In genomic region chr20:53081916-53082863, GRCh38 we compare ENCODE assay signal across 18 cellular contexts.
DNase-seq lines count a peak whose midpoint lies in the region; TF ChIP-seq lines count a peak whose summit lies in the region.
"Had no signal": no experiment of that assay in that cellular context is flagged by ENCODE, and none has a peak within 500 bp of the region (broad histone marks: within the 10 kb centered on the region; RNA-seq: fewer than 3 reads in every experiment).

No MANE protein-coding gene starts in this region.

- no peaks in the 10 kb centered on the region for H3K36me3 Mint-ChIP-seq in neural progenitor cell
- H3K36me3 Mint-ChIP-seq: IgD-negative memory B cell had no signal

- no peak for TF ChIP-seq CTCF in neural progenitor cell (IDR thresholded peaks at IDR 0.05)

- H3K9me3 Mint-ChIP-seq in neural progenitor cell, result no peaks in the 10 kb centered on the region
- H3K9me3 Mint-ChIP-seq: IgD-negative memory B cell had no signal

- H3K4me3 ChIP-seq in neural progenitor cell, result no peak overlapping the region
- H3K4me3 ChIP-seq: BLaER1, coronary artery, PC-9, prostate gland had no signal

- H3K36me3 ChIP-seq in neural progenitor cell, result no peaks in the 10 kb centered on the region
- H3K36me3 ChIP-seq: BLaER1, prostate gland had no signal

- no peaks in the 10 kb centered on the region for H3K9me3 ChIP-seq in neural progenitor cell (ENCODE audit: low read depth)
- H3K9me3 ChIP-seq: BLaER1, prostate gland had no signal

- no peaks in the 10 kb centered on the region for H3F3A ChIP-seq in neural progenitor cell (ENCODE audit: low read depth)

- H3K79me2 ChIP-seq in neural progenitor cell (ENCODE audit: low read depth), result no peaks in the 10 kb centered on the region

- H3K4me1 Mint-ChIP-seq in neural progenitor cell, result no peaks in the 10 kb centered on the region

- H3K27me3 ChIP-seq in neural progenitor cell, result no peaks in the 10 kb centered on the region
- H3K27me3 ChIP-seq: BLaER1 had no signal

- peaks cover 16% of the 10 kb centered on the region for H3K4me1 ChIP-seq in neural progenitor cell
- H3K4me1 ChIP-seq: BLaER1, prostate gland had no signal

- no peak overlapping the region for H3K4me3 Mint-ChIP-seq in neural progenitor cell
- H3K4me3 Mint-ChIP-seq: IgD-negative memory B cell had no signal

- H3K9ac ChIP-seq in neural progenitor cell, result no peak overlapping the region
- H3K9ac ChIP-seq: BLaER1 had no signal

- DNase-seq in M059J (ENCODE audit: low read depth) (peak; percentile 79), NCI-H774 (lab: John Stamatoyannopoulos, UW) (peak; percentile 54), epithelial cell of prostate (ENCODE audit: low read depth, low spot score) (no peak), neural progenitor cell (ENCODE audit: low spot score) (peak; percentile 39), anterior cingulate cortex (lab: John Stamatoyannopoulos, UW) (no peak), NCI-H345 (lab: John Stamatoyannopoulos, UW) (no peak), epidermal melanocyte (ENCODE audit: insufficient read length, low spot score) (no peak)
- DNase-seq in central memory CD4-positive, alpha-beta T cell, result no peak
- DNase-seq: activated CD4-positive, CD25-positive, alpha-beta regulatory T cell; DND-41; GOT3; hippocampal formation; left cardiac atrium; PC-9 had no signal

- peak overlapping the region; percentile 50 for H3K4me2 ChIP-seq in neural progenitor cell
- H3K4me2 ChIP-seq: BLaER1, PC-9 had no signal

- H2AFZ ChIP-seq in neural progenitor cell (replicated peaks), result no peak overlapping the region
- H2AFZ ChIP-seq: PC-9 had no signal

- H4K20me1 ChIP-seq in neural progenitor cell (ENCODE audit: low read depth), result no peaks in the 10 kb centered on the region
- H4K20me1 ChIP-seq: BLaER1 had no signal

- H3K27ac Mint-ChIP-seq in neural progenitor cell, result no peak overlapping the region
- H3K27ac Mint-ChIP-seq: IgD-negative memory B cell had no signal

- no peaks in the 10 kb centered on the region for H3K27me3 Mint-ChIP-seq in neural progenitor cell (ENCODE audit: insufficient read depth, low read depth)
- H3K27me3 Mint-ChIP-seq: IgD-negative memory B cell had no signal

- H3K27ac ChIP-seq in epithelial cell of prostate, result peak overlapping the region; percentile 86
- no peak overlapping the region for H3K27ac ChIP-seq in neural progenitor cell
- H3K27ac ChIP-seq: BLaER1, coronary artery, PC-9, prostate gland had no signal

Comparison
In these comparisons a context has a peak if more than half of its experiments do, and no peak if none do; other contexts are left out.
1. DNase-seq: peak in M059J (single experiment), NCI-H774 (single experiment) and neural progenitor cell (single experiment); none in epithelial cell of prostate (single experiment), anterior cingulate cortex (0 of 58), NCI-H345 (single experiment), epidermal melanocyte (single experiment) and central memory CD4-positive, alpha-beta T cell (single experiment).